ENCODE assay signal across 20 cellular contexts in the genomic region with DNA sequence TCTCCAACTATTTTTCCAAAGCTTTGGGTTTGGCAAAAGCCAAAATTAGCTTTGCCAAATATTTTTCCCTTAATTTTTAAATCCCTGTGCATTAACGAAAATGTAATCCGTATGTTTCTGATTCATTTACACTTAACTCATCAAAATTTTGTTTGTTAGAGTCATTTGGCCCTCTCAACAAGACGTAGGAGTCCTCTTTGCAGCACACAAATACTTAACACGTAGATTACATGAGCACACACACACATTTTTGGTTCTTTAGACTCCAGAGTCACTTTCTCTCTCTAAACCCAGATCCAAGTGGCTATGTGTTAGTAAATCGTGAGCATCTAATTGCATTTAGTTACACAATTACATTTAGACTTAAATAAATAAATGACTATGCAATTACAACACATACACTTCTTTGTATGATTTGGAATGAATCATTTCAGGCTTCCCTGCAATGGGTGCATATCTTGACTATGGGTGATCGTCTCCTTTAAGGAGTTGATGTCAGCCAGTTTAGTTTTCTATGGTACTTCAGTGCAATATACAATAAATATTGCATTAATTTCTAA.
A peak's percentile ranks its signal among the peaks of the same experiment; 100 is the strongest.
DNase-seq lines count a peak whose midpoint lies in the region; ATAC-seq and TF ChIP-seq lines count a peak whose summit lies in the region.
"Had no signal": no experiment of that assay in that cellular context is flagged by ENCODE, and none has a peak within 500 bp of the region (broad histone marks: within the 10 kb centered on the region; RNA-seq: fewer than 3 reads in every experiment).

No MANE protein-coding gene starts in this region.

- H3K79me2 ChIP-seq in ACC112 (ENCODE audit: control insufficient read depth, insufficient read depth, low read length, unreplicated experiment) = no peaks in the 10 kb centered on the region

- TF ChIP-seq POLR2A in transverse colon (IDR thresholded peaks at IDR 0.05) (no peak), gastroesophageal sphincter (IDR thresholded peaks at IDR 0.05) (no peak)

- WGBS in transverse colon (ENCODE audit: low coverage in 1 of 2), 2 donors = 62 to 72% methylated on average over 6 of the region's 6 CpGs
- 62 to 67% methylated on average over 5 to 6 of the region's 6 CpGs for WGBS in gastroesophageal sphincter (ENCODE audit: low coverage in 1 of 2), 2 donors

- no peaks in the 10 kb centered on the region for H3K36me3 ChIP-seq in ACC112 (ENCODE audit: insufficient read depth, low read length)
- no peaks in the 10 kb centered on the region for H3K36me3 ChIP-seq in adipocyte (ENCODE audit: control insufficient read depth, insufficient read depth, low read length, severe bottlenecking)
- H3K36me3 ChIP-seq in transverse colon = no peaks in the 10 kb centered on the region
- no peaks in the 10 kb centered on the region for H3K36me3 ChIP-seq in gastroesophageal sphincter
- H3K36me3 ChIP-seq: BE2C, SJCRH30 had no signal

- H3K4me1 ChIP-seq in ACC112 (ENCODE audit: control insufficient read depth, insufficient read depth, low read length, unreplicated experiment) = no peaks in the 10 kb centered on the region
- H3K4me1 ChIP-seq in adipocyte (ENCODE audit: control insufficient read depth, insufficient read depth, low read length) = peaks cover 15% of the 10 kb centered on the region
- H3K4me1 ChIP-seq in transverse colon = no peaks in the 10 kb centered on the region
- no peaks in the 10 kb centered on the region for H3K4me1 ChIP-seq in gastroesophageal sphincter
- H3K4me1 ChIP-seq: BE2C, SJCRH30 had no signal

- H2AFZ ChIP-seq in ACC112 (ENCODE audit: low read length, unreplicated experiment) = peak overlapping the region; percentile 33

- peak overlapping the region; percentile 13 for H3K9ac ChIP-seq in adipocyte (ENCODE audit: low read length)

- H3K27me3 ChIP-seq in ACC112 (ENCODE audit: insufficient read depth, low read length) = no peaks in the 10 kb centered on the region
- H3K27me3 ChIP-seq in adipocyte (replicated peaks; ENCODE audit: control insufficient read depth, insufficient read depth, low read length) = no peaks in the 10 kb centered on the region
- H3K27me3 ChIP-seq in transverse colon = no peaks in the 10 kb centered on the region
- no peaks in the 10 kb centered on the region for H3K27me3 ChIP-seq in gastroesophageal sphincter
- H3K27me3 ChIP-seq: BE2C, SJCRH30 had no signal

- intact Hi-C loops in transverse colon (cut with DNase I; ENCODE audit: low total_unique reads) = no loop called here

- H3K4me3 ChIP-seq in ACC112 (ENCODE audit: low read depth, low read length) (no peak overlapping the region), adipocyte (ENCODE audit: low read length) (peak overlapping the region; percentile 28), transverse colon (no peak overlapping the region), gastroesophageal sphincter (no peak overlapping the region)
- H3K4me3 ChIP-seq: SJCRH30 had no signal

- H3K9me3 ChIP-seq in adipocyte (ENCODE audit: control insufficient read depth, low read length) (peaks cover under 1% of the 10 kb centered on the region), transverse colon (no peaks in the 10 kb centered on the region), gastroesophageal sphincter (no peaks in the 10 kb centered on the region)
- H3K9me3 ChIP-seq: BE2C, SJCRH30 had no signal

- DNase-seq in GM03348 (ENCODE audit: low spot score) = peak; percentile 30
- no peak for DNase-seq in adipocyte (ENCODE audit: low read depth)
- peak; percentile 63 for DNase-seq in fibroblast of gingiva (ENCODE audit: low read depth)
- DNase-seq in transverse colon = no peak
- DNase-seq in activated CD4-positive, alpha-beta T cell treated with anti-CD3 and anti-CD28 coated beads for 1 hour = no peak
- no peak for DNase-seq in NCI-H345 treated with DMSO at 0.1 percent for 48 hours (lab: John Stamatoyannopoulos, UW; ENCODE audit: unreplicated experiment)
- DNase-seq: 8988T, BE2C, DMS79, Kasumi-1, MM.1S, NCI-H1048, NCI-H1436, NCI-H1930, NCI-H2227 treated with DMSO at 0.1 percent for 48 hours, NCI-H524, NCI-H82, SJCRH30 had no signal

- in situ Hi-C loops in transverse colon (cut with MboI; ENCODE audit: low pct_ligation_motif_present in 1 of 4, low pct_unique_long_range_greater_than_20kb in 1 of 4, low sequenced_read_pairs in 3 of 4) = no loop called here

- TF ChIP-seq CTCF in transverse colon (IDR thresholded peaks at IDR 0.05) (no peak), gastroesophageal sphincter (IDR thresholded peaks at IDR 0.05) (no peak)

- H3K27ac ChIP-seq in ACC112 (ENCODE audit: low read depth, low read length) (no peak overlapping the region), transverse colon (no peak overlapping the region), gastroesophageal sphincter (no peak overlapping the region)
- H3K27ac ChIP-seq: SJCRH30 had no signal

- no peak for TF ChIP-seq EP300 in transverse colon (IDR thresholded peaks at IDR 0.05; ENCODE audit: low read depth)
- no peak for TF ChIP-seq EP300 in gastroesophageal sphincter (IDR thresholded peaks at IDR 0.05)

- ATAC-seq in gastroesophageal sphincter = no peak

Comparison
In these comparisons a context has a peak if more than half of its experiments do, and no peak if none do; other contexts are left out.
1. DNase-seq: peak in GM03348 (single experiment) and fibroblast of gingiva (single experiment); none in adipocyte (single experiment), transverse colon (single experiment), activated CD4-positive, alpha-beta T cell treated with anti-CD3 and anti-CD28 coated beads for 1 hour (single experiment) and NCI-H345 treated with DMSO at 0.1 percent for 48 hours (single experiment).